Comparison of ENCODE assay signal across 31 cellular contexts in the genomic region with DNA sequence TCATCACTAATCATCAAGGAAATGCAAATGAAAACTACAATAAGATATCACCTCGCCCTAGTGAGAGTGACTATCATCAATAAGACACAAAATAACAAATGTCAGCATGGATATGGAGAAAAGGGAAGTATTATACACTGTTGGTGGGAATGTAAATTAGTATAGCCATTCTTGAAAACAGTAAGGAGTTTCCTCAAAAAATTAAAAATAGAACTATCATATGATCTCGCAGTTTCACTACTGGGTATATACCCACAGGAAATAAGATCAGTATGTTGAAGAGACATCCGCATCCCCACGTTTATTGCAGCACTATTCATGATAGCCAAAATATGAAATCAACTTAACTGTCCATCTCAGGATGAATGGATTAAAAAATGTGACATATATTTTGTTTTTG. TPM values are rescaled to one million over a fixed set of nuclear protein-coding genes. Genes with fewer than 3 reads are reported as not detected.
"Had no signal": no experiment of that assay in that cellular context is flagged by ENCODE, and none has a peak within 500 bp of the region (broad histone marks: within the 10 kb centered on the region; RNA-seq: fewer than 3 reads in every experiment).

No MANE protein-coding gene starts in this region.

- H3K4me1 ChIP-seq: esophagus muscularis mucosa, foreskin keratinocyte, gastrocnemius medialis, heart left ventricle had no signal

- H3K9me3 ChIP-seq: gastrocnemius medialis had no signal

- H3K27ac Mint-ChIP-seq: activated CD4-positive, alpha-beta memory T cell treated with anti-CD3 and anti-CD28 coated beads, Interleukin-2, amount 10 ng/mL, durations not matched to agents 7 days and 5 days; activated CD4-positive, alpha-beta T cell treated with anti-CD3 and anti-CD28 coated beads, Interleukin-2, amount 10 ng/mL, durations not matched to agents 7 days and 5 days; activated naive CD8-positive, alpha-beta T cell; activated T-helper 17 cell treated with anti-CD3 and anti-CD28 coated beads, Interleukin-2, amount 50 U/mL, for 72 hours; effector memory CD8-positive, alpha-beta T cell; WTC11 had no signal

- H3K4me1 Mint-ChIP-seq: activated CD4-positive, alpha-beta memory T cell treated with anti-CD3 and anti-CD28 coated beads, Interleukin-2, amount 10 ng/mL, durations not matched to agents 7 days and 5 days; activated CD4-positive, alpha-beta T cell treated with anti-CD3 and anti-CD28 coated beads, Interleukin-2, amount 10 ng/mL, durations not matched to agents 7 days and 5 days; activated T-helper 17 cell treated with anti-CD3 and anti-CD28 coated beads, Interleukin-2, amount 50 U/mL, for 72 hours; central memory CD8-positive, alpha-beta T cell; WTC11 had no signal

- H3K27me3 Mint-ChIP-seq: activated CD4-positive, alpha-beta memory T cell treated with anti-CD3 and anti-CD28 coated beads, Interleukin-2, amount 10 ng/mL, durations not matched to agents 7 days and 5 days; activated CD4-positive, alpha-beta T cell treated with anti-CD3 and anti-CD28 coated beads, Interleukin-2, amount 10 ng/mL, durations not matched to agents 7 days and 5 days had no signal

- H3K9me3 Mint-ChIP-seq: activated CD4-positive, alpha-beta memory T cell treated with anti-CD3 and anti-CD28 coated beads, Interleukin-2, amount 10 ng/mL, durations not matched to agents 7 days and 5 days; activated CD4-positive, alpha-beta T cell treated with anti-CD3 and anti-CD28 coated beads, Interleukin-2, amount 10 ng/mL, durations not matched to agents 7 days and 5 days; activated T-cell treated with anti-CD3 and anti-CD28 coated beads, Interleukin-2, amount 50 U/mL, for 4 hours; activated T-helper 17 cell treated with anti-CD3 and anti-CD28 coated beads, Interleukin-2, amount 50 U/mL, for 72 hours; central memory CD8-positive, alpha-beta T cell had no signal

- H3K27ac ChIP-seq: brain microvascular endothelial cell, coronary artery, esophagus muscularis mucosa, foreskin keratinocyte, gastrocnemius medialis, heart left ventricle, VCaP had no signal

- H3K4me3 Mint-ChIP-seq: activated CD4-positive, alpha-beta memory T cell treated with anti-CD3 and anti-CD28 coated beads, Interleukin-2, amount 10 ng/mL, durations not matched to agents 7 days and 5 days; activated CD4-positive, alpha-beta T cell treated with anti-CD3 and anti-CD28 coated beads, Interleukin-2, amount 10 ng/mL, durations not matched to agents 7 days and 5 days; activated naive CD8-positive, alpha-beta T cell; activated T-cell treated with anti-CD3 and anti-CD28 coated beads, Interleukin-2, amount 50 U/mL, for 4 hours; activated T-helper 17 cell treated with anti-CD3 and anti-CD28 coated beads, Interleukin-2, amount 50 U/mL, for 72 hours; central memory CD8-positive, alpha-beta T cell; effector memory CD8-positive, alpha-beta T cell; WTC11 had no signal

- DNase-seq: activated CD4-positive, alpha-beta memory T cell treated with anti-CD3 and anti-CD28 coated beads, Interleukin-2, amount 10 ng/mL, durations not matched to agents 7 days and 5 days; activated CD4-positive, alpha-beta T cell treated with anti-CD3 and anti-CD28 coated beads for 1 hour; activated CD4-positive, alpha-beta T cell treated with anti-CD3 and anti-CD28 coated beads for 4 hours; activated CD4-positive, alpha-beta T cell treated with anti-CD3 and anti-CD28 coated beads, Interleukin-2, amount 10 ng/mL, durations not matched to agents 7 days and 5 days; activated CD4-positive, alpha-beta T cell treated with anti-CD3 and anti-CD28 coated beads, Interleukin-2, amount 50 U/mL, for 4 hours; activated CD8-positive, alpha-beta memory T cell treated with anti-CD3 and anti-CD28 coated beads, Interleukin-2, amount 50 U/mL, for 48 hours; activated effector memory CD4-positive, alpha-beta T cell treated with Interleukin-2 at 50 U/mL for 16 hours; activated gamma-delta T cell treated with Interleukin-2 at 50 U/mL for 16 hours; activated naive CD4-positive, alpha-beta T cell treated with anti-CD3 and anti-CD28 coated beads, Interleukin-2, amount 50 U/mL, for 16 hours; activated naive CD4-positive, alpha-beta T cell treated with Interleukin-2 at 50 U/mL for 16 hours; activated T-cell treated with anti-CD3 and anti-CD28 coated beads for 4 hours; activated T-cell treated with anti-CD3 and anti-CD28 coated beads, Interleukin-2, amount 50 U/mL, for 4 hours; amniotic stem cell; anterior cingulate cortex; brain microvascular endothelial cell; dermis blood vessel endothelial cell; effector CD4-positive, alpha-beta T cell; effector memory CD8-positive, alpha-beta T cell; erythroblast; foreskin keratinocyte; gastrocnemius medialis; glutamatergic neuron; heart left ventricle; T-helper 2 cell had no signal

- H3K36me3 Mint-ChIP-seq: activated naive CD8-positive, alpha-beta T cell; WTC11 had no signal

- ATAC-seq: activated T-cell treated with anti-CD3 and anti-CD28 coated beads, Interleukin-2, amount 50 U/mL, for 4 hours; activated T-helper 17 cell treated with anti-CD3 and anti-CD28 coated beads, Interleukin-2, amount 50 U/mL, for 72 hours; effector memory CD8-positive, alpha-beta T cell; foreskin keratinocyte; gastrocnemius medialis; heart left ventricle; WTC11 had no signal

- H3K4me3 ChIP-seq: coronary artery, esophagus muscularis mucosa, gastrocnemius medialis, heart left ventricle had no signal

- H3K27me3 ChIP-seq: brain microvascular endothelial cell, esophagus muscularis mucosa, foreskin keratinocyte, gastrocnemius medialis had no signal

- H3K36me3 ChIP-seq: brain microvascular endothelial cell, esophagus muscularis mucosa, gastrocnemius medialis, heart left ventricle had no signal

RNA-seq across cellular contexts. Expression of a gene that starts 31.6 kb away (rescaled TPM):
- total RNA-seq: activated CD4-positive, alpha-beta memory T cell treated with anti-CD3 and anti-CD28 coated beads, Interleukin-2, amount 10 ng/mL, durations not matched to agents 7 days and 5 days; activated CD4-positive, alpha-beta T cell treated with anti-CD3 and anti-CD28 coated beads, Interleukin-2, amount 10 ng/mL, durations not matched to agents 7 days and 5 days; activated T-cell treated with anti-CD3 and anti-CD28 coated beads, Interleukin-2, amount 50 U/mL, for 4 hours; activated T-helper 17 cell treated with anti-CD3 and anti-CD28 coated beads, Interleukin-2, amount 50 U/mL, for 72 hours; dermis blood vessel endothelial cell had no signal
